9 cellular contexts compared by ENCODE assay signal in genomic region chr9:73270967-73271722, GRCh38.
DNase-seq lines count a peak whose midpoint lies in the region; ATAC-seq and TF ChIP-seq lines count a peak whose summit lies in the region.
"Had no signal": no experiment of that assay in that cellular context is flagged by ENCODE, and none has a peak within 500 bp of the region (broad histone marks: within the 10 kb centered on the region; RNA-seq: fewer than 3 reads in every experiment).

No MANE protein-coding gene starts in this region.

- CTCF ChIA-PET in SK-N-SH (lab: Yijun Ruan, JAX), result interaction anchor here (2.0 kb wide), 1 partner anchor 295 kb away, joined by 7 read pairs; no protein-coding TSS in a partner anchor

- intact Hi-C loops in left lung (cut with DNase I) (no loop called here), heart left ventricle (cut with DNase I) (loop anchor here in 3 of 10 donors (5.0 to 10.0 kb wide), 2 partner anchors 164 to 296 kb away; no protein-coding TSS in a partner anchor)

- H3K27me3 ChIP-seq in SK-N-SH (ENCODE audit: insufficient read depth) (no peaks in the 10 kb centered on the region), left lung (no peaks in the 10 kb centered on the region), heart left ventricle (no peaks in the 10 kb centered on the region)

- H2AFZ ChIP-seq in SK-N-SH (ENCODE audit: low read depth), result no peak overlapping the region

- H4K20me1 ChIP-seq in SK-N-SH (ENCODE audit: insufficient read depth), result no peaks in the 10 kb centered on the region

- TF ChIP-seq EP300 in SK-N-SH (IDR thresholded peaks at IDR 0.05; ENCODE audit: borderline replicate concordance in 1 of 2, low read depth in 1 of 2, low read length in 1 of 2), result no peak

- POLR2A ChIA-PET in SK-N-SH (lab: Yijun Ruan, JAX), result no interaction called here

- no peak overlapping the region for H3K4me2 ChIP-seq in SK-N-SH

- TF ChIP-seq POLR2A in heart left ventricle (IDR thresholded peaks at IDR 0.05), result no peak

- no peaks in the 10 kb centered on the region for H3K36me3 ChIP-seq in SK-N-SH (replicated peaks in 1 of 2; ENCODE audit: control insufficient read depth in 1 of 2, insufficient read depth in 2 of 2, low read length in 1 of 2)
- no peaks in the 10 kb centered on the region for H3K36me3 ChIP-seq in left lung
- no peaks in the 10 kb centered on the region for H3K36me3 ChIP-seq in heart left ventricle

- H3K79me2 ChIP-seq in SK-N-SH (ENCODE audit: insufficient read depth), result no peaks in the 10 kb centered on the region

- WGBS in SK-N-SH (ENCODE audit: low lambda C conversion rate), result 45% methylated on average over 3 of the region's 3 CpGs
- 56 to 72% (median 62%) methylated on average over 3 of the region's 3 CpGs for WGBS in heart left ventricle, 4 donors

- H3F3A ChIP-seq in SK-N-SH (replicated peaks; ENCODE audit: insufficient read depth), result no peaks in the 10 kb centered on the region

- no peaks in the 10 kb centered on the region for H3K9me3 ChIP-seq in SK-N-SH
- H3K9me3 ChIP-seq in left lung, result no peaks in the 10 kb centered on the region
- no peaks in the 10 kb centered on the region for H3K9me3 ChIP-seq in heart left ventricle

- no peak overlapping the region for H3K9ac ChIP-seq in SK-N-SH

- no peak overlapping the region for H3K27ac ChIP-seq in SK-N-SH (ENCODE audit: low read depth in 2 of 2, low read length in 1 of 2)
- H3K27ac ChIP-seq in left lung, result no peak overlapping the region
- no peak overlapping the region for H3K27ac ChIP-seq in heart left ventricle

- H3K4me3 ChIP-seq in SK-N-SH (ENCODE audit: low read depth in 2 of 2, low read length in 1 of 2) (no peak overlapping the region), left lung (no peak overlapping the region), heart left ventricle (no peak overlapping the region)

- ATAC-seq in HG02981 (IDR thresholded peaks at IDR 0.05; ENCODE audit: unreplicated experiment) (peak; percentile 76), left lung (peak; percentile 82), GM18517 (IDR thresholded peaks at IDR 0.05; ENCODE audit: unreplicated experiment) (no peak), heart left ventricle (no peak)
- ATAC-seq in activated CD4-positive, CD25-positive, alpha-beta regulatory T cell treated with anti-CD3 and anti-CD28 coated beads, Interleukin-2, amount 50 U/mL, for 24 hours, result no peak
- ATAC-seq: activated CD8-positive, alpha-beta memory T cell treated with anti-CD3 and anti-CD28 coated beads, Interleukin-2, amount 10 ng/mL, durations not matched to agents 7 days and 5 days had no signal

- TF ChIP-seq RAD21 in SK-N-SH (IDR thresholded peaks at IDR 0.05; ENCODE audit: low read length), result no peak

- H3K4me1 ChIP-seq in SK-N-SH (ENCODE audit: control insufficient read depth in 1 of 2, insufficient read depth in 2 of 2, low read depth in 1 of 2, low read length in 1 of 2) (no peaks in the 10 kb centered on the region), left lung (no peaks in the 10 kb centered on the region), heart left ventricle (no peaks in the 10 kb centered on the region)

- no peaks in the 10 kb centered on the region for H3K9me2 ChIP-seq in SK-N-SH

- DNase-seq in EH (ENCODE audit: low read depth) (peak; percentile 79), SK-N-SH (no peak), left lung (no peak), NCI-H146 treated with DMSO at 0.1 percent for 48 hours (lab: John Stamatoyannopoulos, UW; ENCODE audit: unreplicated experiment) (no peak), heart left ventricle (no peak)
- DNase-seq: activated CD8-positive, alpha-beta memory T cell treated with anti-CD3 and anti-CD28 coated beads, Interleukin-2, amount 10 ng/mL, durations not matched to agents 7 days and 5 days had no signal

- TF ChIP-seq CTCF in SK-N-SH (IDR thresholded peaks at IDR 0.05) (no peak), left lung (IDR thresholded peaks at IDR 0.05) (no peak), heart left ventricle (IDR thresholded peaks at IDR 0.05) (no peak)

TF ChIP-seq in SK-N-SH, 30 proteins besides CTCF, POLR2A, EP300 and RAD21:
- TF ChIP-seq JUND (IDR thresholded peaks at IDR 0.05) (peak; percentile 38), FOSL2 (IDR thresholded peaks at IDR 0.05; ENCODE audit: borderline replicate concordance, low read depth) (peak; percentile 58; the same call in 1 of the 2 replicates), PBX3 (IDR thresholded peaks at IDR 0.05) (no peak)

Comparison
In these comparisons a context has a peak if more than half of its experiments do, and no peak if none do; other contexts are left out.
1. ATAC-seq: peak in HG02981 (single experiment) and left lung (single experiment); none in activated CD4-positive, CD25-positive, alpha-beta regulatory T cell treated with anti-CD3 and anti-CD28 coated beads, Interleukin-2, amount 50 U/mL, for 24 hours (0 of 2), GM18517 (single experiment) and heart left ventricle (0 of 4).